ENCODE assay signal across 1 cellular context in genomic region chr22:20174785-20175596, GRCh38.
TF ChIP-seq lines count a peak whose summit lies in the region.

No MANE protein-coding gene starts in this region.

TF ChIP-seq in K562, 482 proteins besides CTCF, POLR2A, EP300 and RAD21 (continued from another document):
- TF ChIP-seq JUND (IDR thresholded peaks at IDR 0.05; ENCODE audit: borderline replicate concordance, low read depth, low read length): no peak
- TF ChIP-seq JUND (tag; IDR thresholded peaks at IDR 0.05; ENCODE audit: borderline replicate concordance, low read depth, low read length): no peak
- TF ChIP-seq FOXK2 (conservative IDR thresholded peaks at IDR 0.05 in 1 of 2, IDR thresholded peaks at IDR 0.05 in 1 of 2; ENCODE audit: low read depth in 2 of 2): no peak
- TF ChIP-seq ESRRA (IDR thresholded peaks at IDR 0.05; ENCODE audit: borderline replicate concordance, low read depth): no peak
- 0 out of 2 replicates have a peak, but pooled peaks have one; percentile 7 for TF ChIP-seq STAT5A (IDR thresholded peaks at IDR 0.05; ENCODE audit: borderline replicate concordance, low read length)
- no peak for TF ChIP-seq ZNF551 (CRISPR knock-in tag; IDR thresholded peaks at IDR 0.05)
- no peak for TF ChIP-seq E2F3 (CRISPR knock-in tag; IDR thresholded peaks at IDR 0.05)
- no peak for TF ChIP-seq TRIM28 (IDR thresholded peaks at IDR 0.05)
- TF ChIP-seq E2F6 (IDR thresholded peaks at IDR 0.05; ENCODE audit: borderline replicate concordance in 1 of 2, extremely low read depth in 1 of 2, insufficient read depth in 1 of 2, insufficient read length in 1 of 2, low read depth in 1 of 2, low read length in 1 of 2, poor library complexity in 1 of 2, severe bottlenecking in 1 of 2): no peak
- TF ChIP-seq HDAC1 (IDR thresholded peaks at IDR 0.05): no peak
- no peak for TF ChIP-seq TCFL5 (CRISPR knock-in tag; conservative IDR thresholded peaks at IDR 0.05)
- no peak for TF ChIP-seq KDM1A (IDR thresholded peaks at IDR 0.05)
- no peak for TF ChIP-seq ZNF707 (CRISPR knock-in tag; conservative IDR thresholded peaks at IDR 0.05)
- TF ChIP-seq POU5F1 (IDR thresholded peaks at IDR 0.05; ENCODE audit: borderline replicate concordance, low read depth, low read length, partially characterized antibody): no peak
- no peak for TF ChIP-seq SRSF3 (IDR thresholded peaks at IDR 0.05; ENCODE audit: insufficient read depth, low read length)
- TF ChIP-seq MLX (CRISPR knock-in tag; conservative IDR thresholded peaks at IDR 0.05): 0 out of 4 replicates have a peak, but pooled peaks of 1 of the 2 experiments have one; percentile 42
- peak; percentile 80 for TF ChIP-seq DACH1 (IDR thresholded peaks at IDR 0.05; ENCODE audit: partially characterized antibody)
- TF ChIP-seq BRD9 (IDR thresholded peaks at IDR 0.05; ENCODE audit: low read depth, partially characterized antibody): no peak
- TF ChIP-seq KLF10 (CRISPR knock-in tag; IDR thresholded peaks at IDR 0.05): no peak
- TF ChIP-seq HINFP (tag; conservative IDR thresholded peaks at IDR 0.05; ENCODE audit: low read depth): no peak
- TF ChIP-seq ZNF764 (CRISPR knock-in tag; IDR thresholded peaks at IDR 0.05; ENCODE audit: low read depth): no peak
- TF ChIP-seq ETV1 (tag; conservative IDR thresholded peaks at IDR 0.05; ENCODE audit: low read depth): no peak
- TF ChIP-seq IRF2 (CRISPR knock-in tag; IDR thresholded peaks at IDR 0.05): peak; percentile 14; the same call in 1 of the 2 replicates
- no peak for TF ChIP-seq RBM22 (IDR thresholded peaks at IDR 0.05; ENCODE audit: low read depth, low read length, poor library complexity, severe bottlenecking)
- no peak for TF ChIP-seq RFX1 (IDR thresholded peaks at IDR 0.05)
- no peak for TF ChIP-seq BCOR (IDR thresholded peaks at IDR 0.05)
- no peak for TF ChIP-seq SREBF1 (IDR thresholded peaks at IDR 0.05; ENCODE audit: borderline replicate concordance, low read depth, low read length)
- no peak for TF ChIP-seq IRF1 (CRISPR knock-in tag; IDR thresholded peaks at IDR 0.05; ENCODE audit: borderline replicate concordance)
- no peak for TF ChIP-seq BDP1 (IDR thresholded peaks at IDR 0.05; ENCODE audit: insufficient read depth, insufficient read length)
- peak; percentile 52; the same call in 1 of the 2 replicates for TF ChIP-seq NR3C1 (CRISPR knock-in tag; IDR thresholded peaks at IDR 0.05)
- no peak for TF ChIP-seq NR2C1 (IDR thresholded peaks at IDR 0.05)
- no peak for TF ChIP-seq NR2C1 (tag; IDR thresholded peaks at IDR 0.05)
- TF ChIP-seq ZNF507 (tag; conservative IDR thresholded peaks at IDR 0.05): no peak
- no peak for TF ChIP-seq ARNT (IDR thresholded peaks at IDR 0.05)
- no peak for TF ChIP-seq ESRRB (CRISPR knock-in tag; IDR thresholded peaks at IDR 0.05; ENCODE audit: borderline replicate concordance)
- no peak for TF ChIP-seq ZFP1 (CRISPR knock-in tag; IDR thresholded peaks at IDR 0.05)
